ENCODE assay signal across 11 cellular contexts in the genomic region with DNA sequence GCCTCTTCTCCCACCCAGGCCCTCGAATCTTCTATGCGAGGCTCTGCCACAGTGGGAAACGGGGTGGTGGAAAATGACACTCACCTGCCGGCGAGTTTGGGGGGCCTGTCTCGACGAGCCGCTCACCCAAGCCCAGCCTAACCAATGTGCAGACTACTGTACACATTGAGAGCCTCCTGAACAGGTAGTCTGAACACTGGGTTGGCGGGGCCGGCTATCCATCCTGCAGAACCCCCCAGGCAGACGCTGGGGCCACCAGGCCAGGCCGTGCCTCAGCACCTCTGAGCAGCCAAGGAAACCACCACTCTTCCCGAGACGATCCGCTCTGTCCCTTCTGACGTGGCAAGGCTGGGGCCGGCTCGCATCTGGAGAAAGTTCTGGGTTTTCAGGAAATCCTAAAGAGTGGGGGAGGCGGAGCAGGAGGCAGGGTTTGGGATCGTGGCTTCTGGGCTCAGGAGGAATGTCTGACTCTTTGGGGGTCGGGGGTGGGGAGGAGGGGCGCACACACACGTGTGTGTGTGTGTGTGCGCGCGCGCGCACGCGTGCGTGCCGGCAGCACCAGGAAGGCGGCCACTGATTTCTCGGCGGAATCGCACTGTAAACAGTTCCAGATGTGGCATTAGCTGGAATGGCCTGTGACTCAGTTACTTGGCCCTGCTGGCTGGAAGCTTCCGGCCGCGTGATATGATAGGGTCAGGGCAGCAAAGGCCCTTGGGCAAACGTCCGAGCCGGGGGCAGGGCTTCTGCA. TPM values are rescaled to one million over a fixed set of nuclear protein-coding genes. Genes with fewer than 3 reads are reported as not detected.
DNase-seq lines count a peak whose midpoint lies in the region; TF ChIP-seq lines count a peak whose summit lies in the region.
"Had no signal": no experiment of that assay in that cellular context is flagged by ENCODE, and none has a peak within 500 bp of the region (broad histone marks: within the 10 kb centered on the region; RNA-seq: fewer than 3 reads in every experiment).

No MANE protein-coding gene starts in this region.

- DNase-seq in breast epithelium (ENCODE audit: low spot score in 2 of 2), result peak in 1 of 2 donors; percentile 43
- no peak for DNase-seq in MCF 10A (ENCODE audit: unreplicated experiment)
- DNase-seq in fibroblast of lung (ENCODE audit: low read depth in 2 of 2), result peak; percentile 90 to 96
- DNase-seq in neural progenitor cell (ENCODE audit: low spot score), result no peak
- no peak for DNase-seq in vagina (ENCODE audit: extremely low spot score in 2 of 2)
- DNase-seq in activated gamma-delta T cell (lab: John Stamatoyannopoulos, UW), result no peak
- no peak for DNase-seq in NCI-H1105 (lab: John Stamatoyannopoulos, UW)
- no peak for DNase-seq in DMS114 treated with DMSO at 0.1 percent for 48 hours (lab: John Stamatoyannopoulos, UW; ENCODE audit: unreplicated experiment)
- DNase-seq: activated gamma-delta T cell treated with Interleukin-2 at 50 U/mL for 16 hours, NCI-H1694, SW 1271 had no signal

- CTCF ChIA-PET in MCF 10A (lab: Yijun Ruan, JAX), result no interaction called here

- peaks cover 32% of the 10 kb centered on the region for H3K79me2 ChIP-seq in fibroblast of lung (ENCODE audit: control insufficient read depth, insufficient read depth, low read length)
- no peaks in the 10 kb centered on the region for H3K79me2 ChIP-seq in neural progenitor cell (ENCODE audit: low read depth)

- H3K27ac ChIP-seq in breast epithelium (peak overlapping the region; percentile 78 to 95), fibroblast of lung (ENCODE audit: insufficient read depth, low read length) (peak overlapping the region; percentile 95), neural progenitor cell (no peak overlapping the region), vagina (peak overlapping the region; percentile 89)

- H3K4me3 Mint-ChIP-seq in MCF 10A (ENCODE audit: unreplicated experiment) (no peak overlapping the region), neural progenitor cell (no peak overlapping the region)

- H3K27me3 ChIP-seq in breast epithelium (no peaks in the 10 kb centered on the region), fibroblast of lung (ENCODE audit: control insufficient read depth, insufficient read depth, low read length) (no peaks in the 10 kb centered on the region), neural progenitor cell (no peaks in the 10 kb centered on the region), vagina (no peaks in the 10 kb centered on the region)

- no peak overlapping the region for H3K27ac Mint-ChIP-seq in MCF 10A (ENCODE audit: low read depth, unreplicated experiment)
- H3K27ac Mint-ChIP-seq in neural progenitor cell, result peak overlapping the region; percentile 17

- H3K27me3 Mint-ChIP-seq in MCF 10A (ENCODE audit: insufficient read depth, unreplicated experiment) (no peaks in the 10 kb centered on the region), neural progenitor cell (ENCODE audit: insufficient read depth, low read depth) (peaks cover 7% of the 10 kb centered on the region)

- H3K9me3 Mint-ChIP-seq in MCF 10A (ENCODE audit: unreplicated experiment) (no peaks in the 10 kb centered on the region), neural progenitor cell (no peaks in the 10 kb centered on the region)

- no peaks in the 10 kb centered on the region for H3F3A ChIP-seq in neural progenitor cell (ENCODE audit: low read depth)

- no peak for TF ChIP-seq CTCF in breast epithelium (IDR thresholded peaks at IDR 0.05)
- no peak for TF ChIP-seq CTCF in MCF 10A (IDR thresholded peaks at IDR 0.05; ENCODE audit: unreplicated experiment)
- no peak for TF ChIP-seq CTCF in fibroblast of lung (conservative IDR thresholded peaks at IDR 0.05 in 1 of 2, IDR thresholded peaks at IDR 0.05 in 1 of 2; ENCODE audit: low read depth in 1 of 2, low read length in 2 of 2)
- no peak for TF ChIP-seq CTCF in neural progenitor cell (IDR thresholded peaks at IDR 0.05)
- TF ChIP-seq CTCF in vagina (IDR thresholded peaks at IDR 0.05), result no peak

- H3K4me1 ChIP-seq in breast epithelium (no peaks in the 10 kb centered on the region), fibroblast of lung (ENCODE audit: control insufficient read depth, extremely low read depth, insufficient read depth, low read length) (peaks cover 22% of the 10 kb centered on the region), neural progenitor cell (no peaks in the 10 kb centered on the region), vagina (peaks cover 40% of the 10 kb centered on the region)

- no TSS peak for BruUV-seq in MCF 10A (replicated peaks; lab: Mats Ljungman, UMichigan)

- no peaks in the 10 kb centered on the region for H3K36me3 ChIP-seq in breast epithelium
- peaks cover 42% of the 10 kb centered on the region for H3K36me3 ChIP-seq in fibroblast of lung (ENCODE audit: control insufficient read depth, insufficient read depth, low read length)
- no peaks in the 10 kb centered on the region for H3K36me3 ChIP-seq in neural progenitor cell
- H3K36me3 ChIP-seq in vagina, result peaks cover 0 to 42% of the 10 kb centered on the region in 2 donors

- H3K9me3 ChIP-seq in breast epithelium, result no peaks in the 10 kb centered on the region
- H3K9me3 ChIP-seq in fibroblast of lung (ENCODE audit: control insufficient read depth, insufficient read depth, low read depth, low read length), result no peaks in the 10 kb centered on the region
- H3K9me3 ChIP-seq in neural progenitor cell (ENCODE audit: low read depth), result no peaks in the 10 kb centered on the region
- H3K9me3 ChIP-seq in vagina, result no peaks in the 10 kb centered on the region

- H3K4me3 ChIP-seq in breast epithelium, result peak overlapping the region; percentile 49 to 68 (median 51)
- H3K4me3 ChIP-seq in fibroblast of lung (replicated peaks in 1 of 4; ENCODE audit: control extremely low read depth in 1 of 4, insufficient read depth in 1 of 4, low read depth in 3 of 4, low read length in 4 of 4), result peak overlapping the region; percentile 60 to 80 (median 78)
- H3K4me3 ChIP-seq in neural progenitor cell, result no peak overlapping the region
- peak overlapping the region; percentile 44 to 47 for H3K4me3 ChIP-seq in vagina

- intact Hi-C loops in breast epithelium (cut with DNase I; ENCODE audit: low total_unique reads), result no loop called here
- intact Hi-C loops in MCF 10A (cut with micrococcal nuclease), result no loop called here
- intact Hi-C loops in vagina (cut with DNase I), result no loop called here

- H2AFZ ChIP-seq in fibroblast of lung (ENCODE audit: low read length) (no peak overlapping the region), neural progenitor cell (replicated peaks) (no peak overlapping the region)

- H3K4me2 ChIP-seq in fibroblast of lung (ENCODE audit: extremely low read depth, insufficient read depth, low read length), result peak overlapping the region; percentile 71
- H3K4me2 ChIP-seq in neural progenitor cell, result no peak overlapping the region

- H4K20me1 ChIP-seq in fibroblast of lung (ENCODE audit: control insufficient read depth, extremely low read depth, insufficient read depth, low read length) (no peaks in the 10 kb centered on the region), neural progenitor cell (ENCODE audit: low read depth) (no peaks in the 10 kb centered on the region)

- no peaks in the 10 kb centered on the region for H3K4me1 Mint-ChIP-seq in MCF 10A (ENCODE audit: insufficient read depth, unreplicated experiment)
- H3K4me1 Mint-ChIP-seq in neural progenitor cell, result no peaks in the 10 kb centered on the region

- POLR2A ChIA-PET in MCF 10A (lab: Yijun Ruan, JAX), result no interaction called here

- TF ChIP-seq POLR2A in breast epithelium (IDR thresholded peaks at IDR 0.05) (no peak), vagina (IDR thresholded peaks at IDR 0.05) (peak in 1 of 2 donors; percentile 58)

- H3K9ac ChIP-seq in fibroblast of lung (ENCODE audit: insufficient read depth, low read length), result peak overlapping the region; percentile 93
- no peak overlapping the region for H3K9ac ChIP-seq in neural progenitor cell

- H3K36me3 Mint-ChIP-seq in MCF 10A (ENCODE audit: insufficient read depth, unreplicated experiment), result peaks cover 31% of the 10 kb centered on the region
- H3K36me3 Mint-ChIP-seq in neural progenitor cell, result peaks cover 22% of the 10 kb centered on the region

RNA-seq across cellular contexts. Expression of a gene that starts 18.5 kb away (rescaled TPM):
- 10 to 100 TPM; 27.2 to 51.2 (median 42.4) TPM for total RNA-seq in breast epithelium
- 16.5 and 23.2 TPM in 2 replicates for total RNA-seq in MCF 10A (2022)
- 37.5 and 40.1 TPM in 2 replicates for total RNA-seq in fibroblast of lung
- polyA plus RNA-seq in fibroblast of lung, result 42.1 and 42.3 TPM in 2 replicates
- 31.1 and 38.6 TPM in 2 replicates for polyA plus RNA-seq in fibroblast of lung (2012)
- polyA minus RNA-seq in fibroblast of lung (ENCODE audit: low replicate concordance), result 17.8 and 21.5 TPM in 2 replicates
- 27.0 and 57.9 TPM in 2 replicates for total RNA-seq in neural progenitor cell (ENCODE audit: low replicate concordance)
- 20.4 TPM for total RNA-seq in vagina

RNA-seq across cellular contexts. Expression of a gene that starts 30.8 kb away (rescaled TPM):
- total RNA-seq in breast epithelium (1 to 10 TPM; 1.3 to 2.7 (median 2.0) TPM), MCF 10A (2022) (0.30 and 0.49 TPM in 2 replicates), fibroblast of lung (1.0 and 1.3 TPM in 2 replicates), neural progenitor cell (ENCODE audit: low replicate concordance) (0.62 TPM in 1 of 2 replicates, not detected in the other), vagina (2.5 TPM)
- 0.08 TPM in 1 of 2 replicates, not detected in the other for polyA plus RNA-seq in fibroblast of lung
- polyA plus RNA-seq in fibroblast of lung (2012), result 0.09 and 0.10 TPM in 2 replicates
- not detected in 2 replicates for polyA minus RNA-seq in fibroblast of lung (ENCODE audit: low replicate concordance)

RNA-seq across cellular contexts. Expression of a gene that starts 53.9 kb away (rescaled TPM):
- 10 to 100 TPM; 11.6 to 17.3 (median 17.0) TPM for total RNA-seq in breast epithelium
- total RNA-seq in MCF 10A (2022), result 49.5 and 51.7 TPM in 2 replicates
- total RNA-seq in fibroblast of lung, result 17.2 and 24.8 TPM in 2 replicates
- 41.9 and 60.0 TPM in 2 replicates for polyA plus RNA-seq in fibroblast of lung
- 58.7 and 79.7 TPM in 2 replicates for polyA plus RNA-seq in fibroblast of lung (2012)
- 140 and 163 TPM in 2 replicates for polyA minus RNA-seq in fibroblast of lung (ENCODE audit: low replicate concordance)
- 34.4 and 97.5 TPM in 2 replicates for total RNA-seq in neural progenitor cell (ENCODE audit: low replicate concordance)
- 28.2 TPM for total RNA-seq in vagina

Comparison
In these comparisons a context has a peak if more than half of its experiments do, and no peak if none do; other contexts are left out.
1. DNase-seq: peak in fibroblast of lung (2 of 2); none in MCF 10A (single experiment), neural progenitor cell (single experiment), vagina (0 of 2), activated gamma-delta T cell (single experiment), NCI-H1105 (single experiment) and DMS114 treated with DMSO at 0.1 percent for 48 hours (single experiment).